ENCODE assay signal across 8 cellular contexts in the genomic region with DNA sequence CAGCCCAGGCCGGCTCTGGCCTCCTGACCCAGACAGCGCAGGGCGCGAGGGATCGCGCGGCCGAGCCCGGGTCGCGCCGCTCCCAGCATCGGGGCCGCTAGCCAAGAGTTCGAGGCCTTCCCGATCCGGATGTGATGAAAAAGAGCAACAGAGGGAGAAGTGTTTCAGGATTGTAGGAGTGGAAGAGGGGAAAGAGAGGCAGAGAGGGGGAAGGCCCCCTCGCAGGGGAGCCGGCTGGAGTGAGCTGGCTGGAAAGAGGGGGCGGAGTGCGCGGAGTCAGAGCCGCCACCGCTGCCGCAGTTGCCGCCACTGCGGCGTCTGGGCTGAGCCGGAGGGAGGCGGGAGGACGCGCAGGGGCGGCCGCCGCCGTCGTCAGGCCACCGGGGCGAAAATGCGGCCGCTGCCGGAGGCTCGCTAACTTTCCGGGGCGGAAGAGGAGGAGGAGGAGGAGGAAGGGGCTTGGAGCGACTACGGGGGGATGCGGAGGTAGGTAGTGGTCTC. TPM values are rescaled to one million over a fixed set of nuclear protein-coding genes. Genes with fewer than 3 reads are reported as not detected.
DNase-seq lines count a peak whose midpoint lies in the region; ATAC-seq and TF ChIP-seq lines count a peak whose summit lies in the region.

No MANE protein-coding gene starts in this region.

- intact Hi-C loops in left ventricle myocardium superior (cut with micrococcal nuclease) = no loop called here
- intact Hi-C loops in sigmoid colon (cut with DNase I) = loop anchor here (5.0 to 10.0 kb wide), 4 partner anchors 85 to 835 kb away; no protein-coding TSS in a partner anchor

- no peak for TF ChIP-seq CTCF in RWPE1 (conservative IDR thresholded peaks at IDR 0.05; ENCODE audit: low read depth)
- TF ChIP-seq CTCF in sigmoid colon (IDR thresholded peaks at IDR 0.05) = no peak

- TF ChIP-seq POLR2A in sigmoid colon (IDR thresholded peaks at IDR 0.05) = peak; percentile 14 to 33

- ATAC-seq in HG03045 (IDR thresholded peaks at IDR 0.05; ENCODE audit: unreplicated experiment) = peak; percentile 48
- peak; percentile 94 for ATAC-seq in left ventricle myocardium superior

- H3K36me3 ChIP-seq in sigmoid colon = no peaks in the 10 kb centered on the region

- peak; percentile 9 for DNase-seq in SIG-M5 treated with dmso at 0.1 percent for 504 hours (lab: John Stamatoyannopoulos, UW; ENCODE audit: unreplicated experiment)
- no peak for DNase-seq in SIG-M5 (lab: John Stamatoyannopoulos, UW)
- peak; percentile 36 for DNase-seq in RWPE1 (ENCODE audit: low spot score)
- peak; percentile 76 for DNase-seq in activated naive CD8-positive, alpha-beta T cell treated with anti-CD3 and anti-CD28 coated beads for 36 hours
- peak; percentile 82 for DNase-seq in left ventricle myocardium superior
- peak; percentile 72 for DNase-seq in sigmoid colon
- DNase-seq in NCI-H2107 (lab: John Stamatoyannopoulos, UW) = no peak

- H3K4me3 ChIP-seq in sigmoid colon = peak overlapping the region; percentile 75 to 89 (median 84)

- peaks cover 50% of the 10 kb centered on the region for H3K4me1 Mint-ChIP-seq in activated naive CD8-positive, alpha-beta T cell treated with anti-CD3 and anti-CD28 coated beads for 36 hours

- peak overlapping the region; percentile 96 for H3K27ac Mint-ChIP-seq in activated naive CD8-positive, alpha-beta T cell treated with anti-CD3 and anti-CD28 coated beads for 36 hours

- H3K4me1 ChIP-seq in sigmoid colon = peaks cover 0 to 38% (median 32%) of the 10 kb centered on the region in 4 donors

- H3K27ac ChIP-seq in RWPE1 (peak overlapping the region; percentile 79), sigmoid colon (peak overlapping the region; percentile 84 to 93 (median 88))

- peaks cover 24% of the 10 kb centered on the region for H3K36me3 Mint-ChIP-seq in activated naive CD8-positive, alpha-beta T cell treated with anti-CD3 and anti-CD28 coated beads for 36 hours

- WGBS in sigmoid colon, 2 donors = 1% methylated on average over 48 of the region's 48 CpGs

- H3K27me3 Mint-ChIP-seq in activated naive CD8-positive, alpha-beta T cell treated with anti-CD3 and anti-CD28 coated beads for 36 hours = no peaks in the 10 kb centered on the region

- CTCF ChIA-PET in RWPE1 (lab: Yijun Ruan, JAX) = no interaction called here

- H3K9me3 Mint-ChIP-seq in activated naive CD8-positive, alpha-beta T cell treated with anti-CD3 and anti-CD28 coated beads for 36 hours = no peaks in the 10 kb centered on the region

- POLR2A ChIA-PET in RWPE1 (lab: Yijun Ruan, JAX; ENCODE audit: low non-redundant PET) = no interaction called here

- no peak for TF ChIP-seq EP300 in sigmoid colon (IDR thresholded peaks at IDR 0.05)

- H3K4me3 Mint-ChIP-seq in activated naive CD8-positive, alpha-beta T cell treated with anti-CD3 and anti-CD28 coated beads for 36 hours = peak overlapping the region; percentile 89

- H3K27me3 ChIP-seq in sigmoid colon = no peaks in the 10 kb centered on the region

- no peaks in the 10 kb centered on the region for H3K9me3 ChIP-seq in sigmoid colon

RNA-seq across cellular contexts. Expression of gene MDFIC, which starts 0.3 kb away (rescaled TPM):
- total RNA-seq in activated naive CD8-positive, alpha-beta T cell treated with anti-CD3 and anti-CD28 coated beads for 36 hours = 10 to 100 TPM; 55.9 to 57.1 TPM
- total RNA-seq in left ventricle myocardium superior (19.9 TPM), sigmoid colon (10 to 100 TPM; 33.0 to 58.1 (median 51.1) TPM)
- polyA plus RNA-seq in sigmoid colon = 1 to 10 TPM; 4.4 to 8.3 (median 6.6) TPM

Comparison
In these comparisons a context has a peak if more than half of its experiments do, and no peak if none do; other contexts are left out.
1. DNase-seq: peak in SIG-M5 treated with dmso at 0.1 percent for 504 hours (single experiment), RWPE1 (single experiment), activated naive CD8-positive, alpha-beta T cell treated with anti-CD3 and anti-CD28 coated beads for 36 hours (single experiment), left ventricle myocardium superior (single experiment) and sigmoid colon (single experiment); none in SIG-M5 (single experiment) and NCI-H2107 (single experiment).